10 cellular contexts compared by ENCODE assay signal in the genomic region with DNA sequence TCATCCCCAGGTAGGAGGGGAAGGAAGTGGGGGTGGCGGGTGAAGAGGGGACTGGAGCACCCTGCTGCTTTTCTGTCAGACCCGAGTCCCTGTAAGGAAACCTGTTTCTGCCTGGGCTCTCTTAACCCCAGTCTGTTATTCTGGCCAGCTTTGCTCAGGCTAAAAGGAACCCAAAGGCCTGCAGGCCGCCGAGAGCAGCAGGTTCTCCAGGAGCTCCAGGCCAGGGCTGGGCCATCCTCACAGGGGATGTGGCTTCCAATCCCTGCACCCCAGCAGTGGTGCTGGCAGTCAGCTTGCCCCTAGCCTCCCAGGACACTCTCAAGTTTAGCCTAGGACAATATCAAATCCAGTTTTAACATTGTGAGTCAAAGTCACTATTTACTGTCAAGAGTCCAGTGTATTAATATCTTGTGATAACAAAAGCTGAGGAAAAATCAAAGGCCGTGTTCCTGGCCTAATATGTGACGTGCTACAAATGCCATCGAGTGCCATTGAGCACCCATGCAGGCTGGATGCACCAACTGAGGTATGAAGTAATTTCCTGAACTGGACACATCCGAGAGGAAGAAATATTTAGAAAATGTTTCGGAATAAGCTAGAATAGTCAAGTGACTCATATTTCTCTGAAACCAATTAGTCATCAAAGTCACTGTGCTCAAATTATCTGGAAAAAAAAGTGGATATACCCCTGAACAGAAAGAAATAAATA. TPM values are rescaled to one million over a fixed set of nuclear protein-coding genes. Genes with fewer than 3 reads are reported as not detected.
DNase-seq lines count a peak whose midpoint lies in the region; ATAC-seq and TF ChIP-seq lines count a peak whose summit lies in the region.
"Had no signal": no experiment of that assay in that cellular context is flagged by ENCODE, and none has a peak within 500 bp of the region (broad histone marks: within the 10 kb centered on the region; RNA-seq: fewer than 3 reads in every experiment).

No MANE protein-coding gene starts in this region.

- H3K4me1 Mint-ChIP-seq in progenitor cell of endocrine pancreas (ENCODE audit: low read depth), result peaks cover 20% of the 10 kb centered on the region
- H3K4me1 Mint-ChIP-seq in natural killer cell, result no peaks in the 10 kb centered on the region
- H3K4me1 Mint-ChIP-seq in activated T-cell treated with anti-CD3 and anti-CD28 coated beads, Interleukin-2, amount 50 U/mL, for 4 hours (ENCODE audit: low read depth), result peaks cover 3% of the 10 kb centered on the region

- no peaks in the 10 kb centered on the region for H3K27me3 ChIP-seq in breast epithelium
- no peaks in the 10 kb centered on the region for H3K27me3 ChIP-seq in hepatocyte
- H3K27me3 ChIP-seq in tibial artery, result no peaks in the 10 kb centered on the region

- H3K36me3 Mint-ChIP-seq in progenitor cell of endocrine pancreas (ENCODE audit: insufficient read depth) (no peaks in the 10 kb centered on the region), natural killer cell (no peaks in the 10 kb centered on the region)
- peaks cover under 1% of the 10 kb centered on the region for H3K36me3 Mint-ChIP-seq in activated T-cell treated with anti-CD3 and anti-CD28 coated beads, Interleukin-2, amount 50 U/mL, for 4 hours (ENCODE audit: insufficient read depth)

- H3K27ac ChIP-seq in breast epithelium, result peak overlapping the region; percentile 73 to 91
- peak overlapping the region; percentile 72 for H3K27ac ChIP-seq in hepatocyte
- H3K27ac ChIP-seq in tibial artery, result peak overlapping the region; percentile 52 to 70

- no peak overlapping the region for H3K4me3 Mint-ChIP-seq in progenitor cell of endocrine pancreas (ENCODE audit: low read depth)
- no peak overlapping the region for H3K4me3 Mint-ChIP-seq in natural killer cell
- H3K4me3 Mint-ChIP-seq in activated T-cell treated with anti-CD3 and anti-CD28 coated beads, Interleukin-2, amount 50 U/mL, for 4 hours, result no peak overlapping the region
- H3K4me3 Mint-ChIP-seq: activated CD4-positive, alpha-beta T cell treated with anti-CD3 and anti-CD28 coated beads, Interleukin-2, amount 10 ng/mL, durations not matched to agents 7 days and 5 days had no signal

- no peak for ATAC-seq in natural killer cell
- no peak for ATAC-seq in activated T-cell treated with anti-CD3 and anti-CD28 coated beads, Interleukin-2, amount 50 U/mL, for 4 hours

- no peak for TF ChIP-seq CTCF in breast epithelium (IDR thresholded peaks at IDR 0.05)
- TF ChIP-seq CTCF in hepatocyte (IDR thresholded peaks at IDR 0.05; ENCODE audit: poor library complexity), result no peak
- TF ChIP-seq CTCF in tibial artery (IDR thresholded peaks at IDR 0.05), result no peak
- TF ChIP-seq CTCF in progenitor cell of endocrine pancreas (IDR thresholded peaks at IDR 0.05; ENCODE audit: unreplicated experiment), result no peak
- TF ChIP-seq CTCF in natural killer cell (IDR thresholded peaks at IDR 0.05), result no peak

- H4K20me1 ChIP-seq in hepatocyte (ENCODE audit: insufficient read depth, poor library complexity, severe bottlenecking), result no peaks in the 10 kb centered on the region

- H3K4me2 ChIP-seq in hepatocyte, result no peak overlapping the region

- no peak for TF ChIP-seq POLR2A in breast epithelium (IDR thresholded peaks at IDR 0.05)

- H3K4me3 ChIP-seq in breast epithelium (no peak overlapping the region), hepatocyte (no peak overlapping the region), tibial artery (no peak overlapping the region)

- H3K4me1 ChIP-seq in breast epithelium (no peaks in the 10 kb centered on the region), hepatocyte (ENCODE audit: insufficient read depth) (peaks cover 17% of the 10 kb centered on the region), tibial artery (peaks cover 0 to 22% (median 16%) of the 10 kb centered on the region in 4 donors)

- WGBS in hepatocyte (ENCODE audit: low lambda C conversion rate, missing lambda C conversion rate), result 81% methylated on average over 9 of the region's 9 CpGs

- H3K9me3 Mint-ChIP-seq in progenitor cell of endocrine pancreas (ENCODE audit: low read depth) (no peaks in the 10 kb centered on the region), natural killer cell (no peaks in the 10 kb centered on the region)
- H3K9me3 Mint-ChIP-seq in activated T-cell treated with anti-CD3 and anti-CD28 coated beads, Interleukin-2, amount 50 U/mL, for 4 hours, result no peaks in the 10 kb centered on the region
- H3K9me3 Mint-ChIP-seq: activated CD4-positive, alpha-beta T cell treated with anti-CD3 and anti-CD28 coated beads, Interleukin-2, amount 10 ng/mL, durations not matched to agents 7 days and 5 days had no signal

- no peaks in the 10 kb centered on the region for H3K9me2 ChIP-seq in hepatocyte (replicated peaks; ENCODE audit: insufficient read depth)

- H3K9me3 ChIP-seq in breast epithelium, result no peaks in the 10 kb centered on the region
- no peaks in the 10 kb centered on the region for H3K9me3 ChIP-seq in hepatocyte (ENCODE audit: low read depth)
- no peaks in the 10 kb centered on the region for H3K9me3 ChIP-seq in tibial artery

- H3K79me2 ChIP-seq in hepatocyte, result no peaks in the 10 kb centered on the region

- intact Hi-C loops in breast epithelium (cut with DNase I; ENCODE audit: low total_unique reads) (no loop called here), tibial artery (cut with DNase I; ENCODE audit: low total_unique reads) (no loop called here), natural killer cell (cut with micrococcal nuclease) (no loop called here)

- no peak overlapping the region for H2AFZ ChIP-seq in hepatocyte

- H3K27me3 Mint-ChIP-seq in progenitor cell of endocrine pancreas (no peaks in the 10 kb centered on the region), natural killer cell (ENCODE audit: low read depth in 2 of 2) (no peaks in the 10 kb centered on the region)
- H3K27me3 Mint-ChIP-seq in activated T-cell treated with anti-CD3 and anti-CD28 coated beads, Interleukin-2, amount 50 U/mL, for 4 hours (ENCODE audit: low read depth), result no peaks in the 10 kb centered on the region
- H3K27me3 Mint-ChIP-seq: activated CD4-positive, alpha-beta T cell treated with anti-CD3 and anti-CD28 coated beads, Interleukin-2, amount 10 ng/mL, durations not matched to agents 7 days and 5 days had no signal

- H3K27ac Mint-ChIP-seq in progenitor cell of endocrine pancreas, result no peak overlapping the region
- H3K27ac Mint-ChIP-seq in natural killer cell, result no peak overlapping the region
- H3K27ac Mint-ChIP-seq: activated CD4-positive, alpha-beta T cell treated with anti-CD3 and anti-CD28 coated beads, Interleukin-2, amount 10 ng/mL, durations not matched to agents 7 days and 5 days had no signal

- DNase-seq in HS-5 (ENCODE audit: low read depth) (peak; percentile 84), breast epithelium (ENCODE audit: low spot score in 2 of 2) (peak in 1 of 2 donors; percentile 57), hepatocyte (ENCODE audit: low spot score) (no peak), tibial artery (peak in 1 of 2 donors; percentile 62), progenitor cell of endocrine pancreas (ENCODE audit: low spot score, unreplicated experiment) (no peak), natural killer cell (no peak), mesenteric fat pad (ENCODE audit: low spot score) (no peak)
- DNase-seq in activated T-cell treated with anti-CD3 and anti-CD28 coated beads, Interleukin-2, amount 50 U/mL, for 4 hours, result no peak
- DNase-seq: activated CD4-positive, alpha-beta T cell treated with anti-CD3 and anti-CD28 coated beads, Interleukin-2, amount 10 ng/mL, durations not matched to agents 7 days and 5 days; NCI-H524 had no signal

- no peaks in the 10 kb centered on the region for H3K36me3 ChIP-seq in breast epithelium
- no peaks in the 10 kb centered on the region for H3K36me3 ChIP-seq in hepatocyte (replicated peaks; ENCODE audit: insufficient read depth, low read depth)
- no peaks in the 10 kb centered on the region for H3K36me3 ChIP-seq in tibial artery

RNA-seq across cellular contexts. Expression of gene PKD1L1, which starts 7.0 kb away (rescaled TPM):
- total RNA-seq in breast epithelium (under 1 TPM; 0.32 to 0.44 (median 0.33) TPM), hepatocyte (under 0.01 and 0.07 TPM in 2 replicates), progenitor cell of endocrine pancreas (0.67 and 0.89 TPM in 2 replicates), natural killer cell (under 1 TPM; 0.33 to 0.48 (median 0.38) TPM), mesenteric fat pad (0.58 TPM)
- polyA plus RNA-seq in hepatocyte, result 0.07 TPM in 1 of 2 replicates, not detected in the other
- under 1 TPM; 0.08 to 0.29 (median 0.18) TPM for total RNA-seq in activated T-cell treated with anti-CD3 and anti-CD28 coated beads, Interleukin-2, amount 50 U/mL, for 4 hours

RNA-seq across cellular contexts. Expression of gene HUS1, which starts 38.1 kb away (rescaled TPM):
- total RNA-seq in breast epithelium (10 to 100 TPM; 26.5 to 46.2 (median 31.5) TPM), hepatocyte (27.7 and 29.3 TPM in 2 replicates), progenitor cell of endocrine pancreas (45.1 and 50.0 TPM in 2 replicates), natural killer cell (10 to 100 TPM; 55.6 to 75.0 (median 59.3) TPM), mesenteric fat pad (35.8 TPM)
- polyA plus RNA-seq in hepatocyte, result 11.5 and 16.1 TPM in 2 replicates
- 10 to 100 TPM; 48.9 to 55.3 (median 54.8) TPM for total RNA-seq in activated T-cell treated with anti-CD3 and anti-CD28 coated beads, Interleukin-2, amount 50 U/mL, for 4 hours
